ENCODE assay signal across 8 cellular contexts in the genomic region with DNA sequence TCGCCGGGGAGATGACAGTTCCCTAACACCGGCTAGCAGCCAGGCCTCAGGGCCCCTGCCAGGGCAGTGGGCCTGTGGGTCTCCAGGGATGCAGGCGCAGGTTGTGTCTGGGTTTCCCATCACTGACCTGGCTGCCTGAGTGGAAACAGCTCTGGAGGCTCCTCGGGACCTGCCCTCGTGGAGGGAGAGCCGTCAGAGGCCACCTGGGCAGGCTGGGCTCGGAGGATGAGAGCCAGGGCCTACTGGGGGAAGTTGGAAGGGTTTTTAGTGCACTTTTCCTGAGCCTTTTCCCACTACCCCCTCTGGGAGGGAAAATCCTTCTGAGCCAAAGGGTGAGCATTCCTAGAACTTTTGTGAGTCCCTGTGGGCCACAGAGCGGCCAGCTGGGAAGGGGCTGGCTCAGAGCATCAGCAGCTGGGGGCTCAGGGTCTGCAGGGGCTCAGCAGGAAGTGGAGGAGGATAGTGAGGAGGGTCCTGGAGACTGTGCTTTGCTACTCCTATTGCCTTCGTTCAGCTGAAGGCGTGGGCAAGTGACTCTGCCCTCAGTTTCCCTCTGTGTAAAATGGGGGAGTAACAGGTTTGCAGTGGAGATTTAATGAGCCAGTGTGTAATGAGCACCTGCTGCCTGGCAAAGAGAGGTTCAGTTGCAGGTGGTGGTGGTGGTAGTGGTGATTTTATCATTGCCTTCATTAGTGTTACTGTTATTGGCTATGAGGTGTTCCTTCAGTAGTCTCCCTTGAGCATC. TPM values are rescaled to one million over a fixed set of nuclear protein-coding genes. Genes with fewer than 3 reads are reported as not detected.
A peak's percentile ranks its signal among the peaks of the same experiment; 100 is the strongest.
DNase-seq lines count a peak whose midpoint lies in the region; TF ChIP-seq lines count a peak whose summit lies in the region.

No MANE protein-coding gene starts in this region.

- no peak for TF ChIP-seq POLR2A in stomach (IDR thresholded peaks at IDR 0.05)

- H3K27me3 ChIP-seq in HL-60 (ENCODE audit: insufficient read depth, poor library complexity, severe bottlenecking): no peaks in the 10 kb centered on the region
- no peaks in the 10 kb centered on the region for H3K27me3 ChIP-seq in stomach

- 62 to 79% (median 76%) methylated on average over 7 to 11 of the region's 11 CpGs for WGBS in stomach, 5 donors

- H3K4me3 Mint-ChIP-seq in activated naive CD8-positive, alpha-beta T cell: peak overlapping the region; percentile 95

- H3K4me3 ChIP-seq in HL-60 (replicated peaks; ENCODE audit: insufficient read depth, low read length) (peak overlapping the region; percentile 95), iPS-18c (ENCODE audit: insufficient read depth, low read depth, low read length) (peak overlapping the region; percentile 73; the same call in 1 of the 2 replicates), stomach (peak overlapping the region; percentile 79 to 83 (median 82))

- TF ChIP-seq EP300 in stomach (IDR thresholded peaks at IDR 0.05): no peak

- peak overlapping the region; percentile 89 for H3K27ac ChIP-seq in HL-60 (replicated peaks)
- peak overlapping the region; percentile 74 to 90 (median 87) for H3K27ac ChIP-seq in stomach

- intact Hi-C loops in stomach (cut with DNase I; ENCODE audit: low total_unique reads): no loop called here

- no peak for DNase-seq in HL-60 (ENCODE audit: low read depth in 1 of 2, low spot score in 1 of 2)
- no peak for DNase-seq in stomach
- DNase-seq in GM19240 (ENCODE audit: insufficient read length, low spot score): no peak
- no peak for DNase-seq in SHP77 treated with DMSO at 0.1 percent for 48 hours (lab: John Stamatoyannopoulos, UW)
- no peak for DNase-seq in T-helper 9 cell
- no peak for DNase-seq in NCI-H1417 treated with DMSO at 0.1 percent for 48 hours (lab: John Stamatoyannopoulos, UW)

- no peaks in the 10 kb centered on the region for H3K9me3 Mint-ChIP-seq in activated naive CD8-positive, alpha-beta T cell (ENCODE audit: low read depth)

- peaks cover 71% of the 10 kb centered on the region for H3K4me1 Mint-ChIP-seq in activated naive CD8-positive, alpha-beta T cell (ENCODE audit: low read depth)

- no peaks in the 10 kb centered on the region for H3K36me3 ChIP-seq in stomach

- peaks cover 2% of the 10 kb centered on the region for H3K36me3 Mint-ChIP-seq in activated naive CD8-positive, alpha-beta T cell

- TF ChIP-seq CTCF in HL-60 (IDR thresholded peaks at IDR 0.05; ENCODE audit: insufficient read depth, low read length): no peak
- no peak for TF ChIP-seq CTCF in stomach (IDR thresholded peaks at IDR 0.05)

- peak overlapping the region; percentile 92 for H3K27ac Mint-ChIP-seq in activated naive CD8-positive, alpha-beta T cell

- H3K27me3 Mint-ChIP-seq in activated naive CD8-positive, alpha-beta T cell: no peaks in the 10 kb centered on the region

- H3K4me1 ChIP-seq in stomach: peaks cover 60 to 91% (median 87%) of the 10 kb centered on the region in 4 donors

- H3K9me3 ChIP-seq in iPS-18c (ENCODE audit: control insufficient read depth, insufficient read depth, low read length) (no peaks in the 10 kb centered on the region), stomach (no peaks in the 10 kb centered on the region)

RNA-seq across cellular contexts. Expression of a gene that starts 1.8 kb away (rescaled TPM):
- total RNA-seq in stomach: 10 to 100 TPM in 2 of 5 donors, 1 to 10 TPM in 3; 5.3 to 21.7 (median 9.8) TPM
- polyA plus RNA-seq in stomach: 1 to 10 TPM; 2.5 to 8.1 (median 7.3) TPM

RNA-seq across cellular contexts. Expression of a gene that starts 38.6 kb away (rescaled TPM):
- total RNA-seq in stomach: 10 to 100 TPM in 4 of 5 donors, 1 to 10 TPM in 1; 7.0 to 59.3 (median 18.7) TPM
- polyA plus RNA-seq in stomach: 10 to 100 TPM; 13.3 to 42.0 (median 16.8) TPM
